In the genomic region with DNA sequence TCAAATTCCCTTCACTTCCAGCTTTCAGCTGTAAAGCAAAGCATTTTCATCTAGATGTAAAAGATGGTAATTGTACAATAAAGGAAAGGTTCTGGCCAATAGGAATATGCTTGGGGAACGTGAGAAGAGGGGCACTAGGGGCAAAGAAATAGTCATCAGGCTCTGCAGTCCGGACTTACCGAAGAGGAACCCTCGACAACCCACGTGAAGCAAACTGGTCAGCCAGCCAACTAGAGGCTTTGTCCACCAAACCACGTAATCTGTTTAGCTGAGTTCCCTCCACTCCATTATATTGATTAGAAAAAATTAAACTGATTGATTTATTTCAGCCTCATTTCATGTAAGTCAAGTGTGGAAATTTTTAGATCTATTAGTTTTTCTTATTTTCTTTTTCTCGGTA, we compare ENCODE assay signal across 1 cellular context.
TF ChIP-seq lines count a peak whose summit lies in the region.

No MANE protein-coding gene starts in this region.

TF ChIP-seq in HepG2, 621 proteins besides CTCF, POLR2A, EP300 and RAD21 (continued from another document):
- no peak for TF ChIP-seq ZNF225 (CRISPR knock-in tag; IDR thresholded peaks at IDR 0.05)
- TF ChIP-seq, protein P1, sequence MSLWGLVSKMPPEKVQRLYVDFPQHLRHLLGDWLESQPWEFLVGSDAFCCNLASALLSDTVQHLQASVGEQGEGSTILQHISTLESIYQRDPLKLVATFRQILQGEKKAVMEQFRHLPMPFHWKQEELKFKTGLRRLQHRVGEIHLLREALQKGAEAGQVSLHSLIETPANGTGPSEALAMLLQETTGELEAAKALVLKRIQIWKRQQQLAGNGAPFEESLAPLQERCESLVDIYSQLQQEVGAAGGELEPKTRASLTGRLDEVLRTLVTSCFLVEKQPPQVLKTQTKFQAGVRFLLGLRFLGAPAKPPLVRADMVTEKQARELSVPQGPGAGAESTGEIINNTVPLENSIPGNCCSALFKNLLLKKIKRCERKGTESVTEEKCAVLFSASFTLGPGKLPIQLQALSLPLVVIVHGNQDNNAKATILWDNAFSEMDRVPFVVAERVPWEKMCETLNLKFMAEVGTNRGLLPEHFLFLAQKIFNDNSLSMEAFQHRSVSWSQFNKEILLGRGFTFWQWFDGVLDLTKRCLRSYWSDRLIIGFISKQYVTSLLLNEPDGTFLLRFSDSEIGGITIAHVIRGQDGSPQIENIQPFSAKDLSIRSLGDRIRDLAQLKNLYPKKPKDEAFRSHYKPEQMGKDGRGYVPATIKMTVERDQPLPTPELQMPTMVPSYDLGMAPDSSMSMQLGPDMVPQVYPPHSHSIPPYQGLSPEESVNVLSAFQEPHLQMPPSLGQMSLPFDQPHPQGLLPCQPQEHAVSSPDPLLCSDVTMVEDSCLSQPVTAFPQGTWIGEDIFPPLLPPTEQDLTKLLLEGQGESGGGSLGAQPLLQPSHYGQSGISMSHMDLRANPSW (CRISPR knock-in tag; IDR thresholded peaks at IDR 0.05; ENCODE audit: borderline replicate concordance) = no peak
- TF ChIP-seq, protein P2, sequence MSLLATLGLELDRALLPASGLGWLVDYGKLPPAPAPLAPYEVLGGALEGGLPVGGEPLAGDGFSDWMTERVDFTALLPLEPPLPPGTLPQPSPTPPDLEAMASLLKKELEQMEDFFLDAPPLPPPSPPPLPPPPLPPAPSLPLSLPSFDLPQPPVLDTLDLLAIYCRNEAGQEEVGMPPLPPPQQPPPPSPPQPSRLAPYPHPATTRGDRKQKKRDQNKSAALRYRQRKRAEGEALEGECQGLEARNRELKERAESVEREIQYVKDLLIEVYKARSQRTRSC (CRISPR knock-in tag; IDR thresholded peaks at IDR 0.05; ENCODE audit: low read depth) = no peak
- no peak for TF ChIP-seq HIVEP1 (CRISPR knock-in tag; IDR thresholded peaks at IDR 0.05)
- no peak for TF ChIP-seq ZNF224 (CRISPR knock-in tag; IDR thresholded peaks at IDR 0.05)
- TF ChIP-seq SSRP1 (CRISPR knock-in tag; IDR thresholded peaks at IDR 0.05) = no peak
- no peak for TF ChIP-seq ZNF441 (CRISPR knock-in tag; IDR thresholded peaks at IDR 0.05; ENCODE audit: borderline replicate concordance)
- TF ChIP-seq, protein P3, sequence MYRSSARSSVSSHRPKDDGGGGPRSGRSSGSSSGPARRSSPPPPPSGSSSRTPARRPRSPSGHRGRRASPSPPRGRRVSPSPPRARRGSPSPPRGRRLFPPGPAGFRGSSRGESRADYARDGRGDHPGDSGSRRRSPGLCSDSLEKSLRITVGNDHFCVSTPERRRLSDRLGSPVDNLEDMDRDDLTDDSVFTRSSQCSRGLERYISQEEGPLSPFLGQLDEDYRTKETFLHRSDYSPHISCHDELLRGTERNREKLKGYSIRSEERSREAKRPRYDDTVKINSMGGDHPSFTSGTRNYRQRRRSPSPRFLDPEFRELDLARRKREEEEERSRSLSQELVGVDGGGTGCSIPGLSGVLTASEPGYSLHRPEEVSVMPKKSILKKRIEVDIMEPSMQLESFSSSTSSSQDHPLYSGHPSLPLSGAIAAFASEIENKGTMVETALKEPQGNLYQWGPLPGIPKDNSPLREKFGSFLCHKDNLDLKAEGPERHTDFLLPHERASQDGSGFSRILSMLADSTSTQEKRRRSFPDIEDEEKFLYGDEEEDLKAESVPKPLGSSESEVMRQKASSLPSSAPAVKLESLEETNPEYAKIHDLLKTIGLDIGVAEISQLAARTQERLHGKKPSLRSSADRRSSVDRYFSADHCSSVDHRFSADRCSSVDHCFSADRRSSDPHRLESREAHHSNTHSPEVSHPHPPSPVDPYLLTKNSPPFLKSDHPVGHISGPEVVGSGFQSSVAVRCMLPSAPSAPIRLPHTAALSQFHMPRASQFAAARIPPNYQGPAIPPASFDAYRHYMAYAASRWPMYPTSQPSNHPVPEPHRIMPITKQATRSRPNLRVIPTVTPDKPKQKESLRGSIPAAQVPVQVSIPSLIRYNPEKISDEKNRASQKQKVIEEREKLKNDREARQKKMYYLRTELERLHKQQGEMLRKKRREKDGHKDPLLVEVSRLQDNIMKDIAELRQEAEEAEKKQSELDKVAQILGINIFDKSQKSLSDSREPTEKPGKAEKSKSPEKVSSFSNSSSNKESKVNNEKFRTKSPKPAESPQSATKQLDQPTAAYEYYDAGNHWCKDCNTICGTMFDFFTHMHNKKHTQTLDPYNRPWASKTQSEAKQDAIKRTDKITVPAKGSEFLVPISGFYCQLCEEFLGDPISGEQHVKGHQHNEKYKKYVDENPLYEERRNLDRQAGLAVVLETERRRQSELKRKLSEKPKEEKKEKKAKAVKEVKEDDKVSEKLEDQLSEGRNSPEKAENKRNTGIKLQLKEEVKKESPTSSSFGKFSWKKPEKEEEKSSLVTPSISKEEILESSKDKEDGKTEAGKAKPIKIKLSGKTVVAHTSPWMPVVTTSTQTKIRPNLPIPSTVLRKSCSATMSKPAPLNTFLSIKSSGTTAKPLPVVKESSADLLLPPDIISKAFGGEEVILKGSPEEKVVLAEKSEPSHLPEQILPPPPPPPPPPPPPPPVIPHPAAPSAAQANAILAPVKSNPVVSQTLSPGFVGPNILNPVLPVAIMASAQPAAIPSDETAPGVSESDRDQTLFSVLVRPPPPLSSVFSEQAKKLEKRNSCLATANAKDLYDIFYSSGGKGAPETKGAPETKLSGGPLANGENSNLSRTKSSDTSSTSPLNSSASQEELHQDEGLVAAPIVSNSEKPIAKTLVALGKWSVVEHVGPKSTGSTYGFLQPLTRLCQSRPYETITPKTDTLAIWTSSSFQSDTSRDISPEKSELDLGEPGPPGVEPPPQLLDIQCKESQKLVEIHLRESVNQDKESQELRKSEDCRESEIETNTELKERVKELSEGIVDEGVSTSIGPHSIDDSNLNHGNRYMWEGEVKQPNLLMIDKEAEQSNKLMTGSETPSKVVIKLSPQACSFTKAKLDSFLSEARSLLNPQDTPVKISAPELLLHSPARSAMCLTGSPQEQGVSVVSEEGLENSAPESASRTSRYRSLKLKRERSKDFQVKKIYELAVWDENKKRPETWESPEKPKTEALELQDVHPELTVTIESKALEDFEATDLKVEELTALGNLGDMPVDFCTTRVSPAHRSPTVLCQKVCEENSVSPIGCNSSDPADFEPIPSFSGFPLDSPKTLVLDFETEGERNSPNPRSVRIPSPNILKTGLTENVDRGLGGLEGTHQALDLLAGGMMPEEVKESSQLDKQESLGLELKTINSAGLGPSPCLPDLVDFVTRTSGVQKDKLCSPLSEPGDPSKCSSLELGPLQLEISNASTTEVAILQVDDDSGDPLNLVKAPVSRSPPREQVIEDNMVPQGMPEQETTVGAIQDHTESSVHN (CRISPR knock-in tag; IDR thresholded peaks at IDR 0.05) = no peak
- TF ChIP-seq GLI4 (CRISPR knock-in tag; IDR thresholded peaks at IDR 0.05; ENCODE audit: borderline replicate concordance) = no peak
- TF ChIP-seq CBX1 (IDR thresholded peaks at IDR 0.05; ENCODE audit: low read depth) = no peak
TF ChIP-seq in HepG2: peak in this region for 0.
